In genomic region chr1:155008015-155008941, GRCh38 we compare ENCODE assay signal across 9 cellular contexts. TPM values are rescaled to one million over a fixed set of nuclear protein-coding genes. Genes with fewer than 3 reads are reported as not detected.
DNase-seq lines count a peak whose midpoint lies in the region; ATAC-seq and TF ChIP-seq lines count a peak whose summit lies in the region.
"Had no signal": no experiment of that assay in that cellular context is flagged by ENCODE, and none has a peak within 500 bp of the region (broad histone marks: within the 10 kb centered on the region; RNA-seq: fewer than 3 reads in every experiment).

No MANE protein-coding gene starts in this region.

- no peak overlapping the region for H3K4me3 ChIP-seq in Caco-2 (ENCODE audit: low read depth, low read length)

- H3K27me3 ChIP-seq in Caco-2 (replicated peaks; ENCODE audit: control insufficient read depth, insufficient read depth, low read length) = no peaks in the 10 kb centered on the region

- H3K36me3 ChIP-seq in Caco-2 (ENCODE audit: control insufficient read depth, insufficient read depth, low read length) = peaks cover 4% of the 10 kb centered on the region

- peak overlapping the region; percentile 50 for H3K4me3 Mint-ChIP-seq in Caco-2 (ENCODE audit: unreplicated experiment)

- no peak for TF ChIP-seq CTCF in Caco-2 (IDR thresholded peaks at IDR 0.05; ENCODE audit: insufficient read depth in 1 of 2, low read depth in 1 of 2, low read length in 1 of 2, severe bottlenecking in 1 of 2, unreplicated experiment in 1 of 2)

- H3K4me1 Mint-ChIP-seq in Caco-2 (ENCODE audit: low read depth, unreplicated experiment) = peaks cover 25% of the 10 kb centered on the region

- peaks cover 55% of the 10 kb centered on the region for H3K4me1 ChIP-seq in Caco-2

- no peak for DNase-seq in Caco-2
- peak; percentile 63 for DNase-seq in activated CD4-positive, CD25-positive, alpha-beta regulatory T cell treated with anti-CD3 and anti-CD28 coated beads, Interleukin-2, amount 50 U/mL, for 72 hours
- DNase-seq in Right ventricle myocardium superior = peak; percentile 72
- DNase-seq in stimulated activated CD4-positive, alpha-beta T cell treated with anti-CD3 and anti-CD28 coated beads, Interleukin-12 subunit alpha, Interleukin-12 subunit beta, amount 100 ng/mL, for 4 hours = peak; percentile 81
- no peak for DNase-seq in A172 (ENCODE audit: low spot score)

- H3K27ac Mint-ChIP-seq in Caco-2 (ENCODE audit: unreplicated experiment) = peak overlapping the region; percentile 43

- peaks cover 38% of the 10 kb centered on the region for H3K36me3 Mint-ChIP-seq in Caco-2 (ENCODE audit: insufficient read depth, unreplicated experiment)

- no peaks in the 10 kb centered on the region for H3K9me3 ChIP-seq in Caco-2

- H3K9me3 Mint-ChIP-seq in Caco-2 (ENCODE audit: unreplicated experiment) = no peaks in the 10 kb centered on the region

- POLR2A ChIA-PET in Caco-2 (lab: Charles Lee) = interaction anchor here (1.0 kb wide), 1 partner anchor 9 kb away, joined by 4 read pairs; no protein-coding TSS in a partner anchor

- no peaks in the 10 kb centered on the region for H3K27me3 Mint-ChIP-seq in Caco-2 (ENCODE audit: insufficient read depth, unreplicated experiment)

- intact Hi-C loops in Caco-2 (cut with micrococcal nuclease; ENCODE audit: unreplicated experiment) (no loop called here), Right ventricle myocardium superior (cut with DNase I) (no loop called here)

- CTCF ChIA-PET in Caco-2 (lab: Charles Lee) = interaction anchor here (0.5 to 2.3 kb wide), 4 partner anchors 9 to 454 kb away, joined by 3 to 10 read pairs (median 5); no protein-coding TSS in a partner anchor

- ATAC-seq in Right ventricle myocardium superior (ENCODE audit: poor library complexity) = no peak
- no peak for ATAC-seq in GM21723 (IDR thresholded peaks at IDR 0.05; ENCODE audit: unreplicated experiment)
- ATAC-seq in GM21529 (IDR thresholded peaks at IDR 0.05; ENCODE audit: unreplicated experiment) = no peak
- no peak for ATAC-seq in GM19455 (IDR thresholded peaks at IDR 0.05; ENCODE audit: unreplicated experiment)

- BruUV-seq in Caco-2 (replicated peaks; lab: Mats Ljungman, UMichigan) = no TSS peak

RNA-seq across cellular contexts. Expression of gene ZBTB7B, which starts 5.7 kb away (rescaled TPM):
- total RNA-seq in Caco-2 (2022) = 42.9 and 46.8 TPM in 2 replicates
- total RNA-seq in Right ventricle myocardium superior = 44.1 TPM
- 27.3 and 29.5 TPM in 2 replicates for total RNA-seq in A172 (2014; rRNA removed; shearing (Covaris generic))

RNA-seq across cellular contexts. Expression of gene LENEP, which starts 14.9 kb away (rescaled TPM):
- total RNA-seq in Caco-2 (2022) (0.50 and 0.53 TPM in 2 replicates), Right ventricle myocardium superior (not detected)
- not detected in 2 replicates for total RNA-seq in A172 (2014; rRNA removed; shearing (Covaris generic))

RNA-seq across cellular contexts. Expression of gene FLAD1, which starts 25.1 kb away (rescaled TPM):
- total RNA-seq in Caco-2 (2022) (51.3 and 61.5 TPM in 2 replicates), Right ventricle myocardium superior (34.7 TPM)
- 63.5 and 65.9 TPM in 2 replicates for total RNA-seq in A172 (2014; rRNA removed; shearing (Covaris generic))

RNA-seq across cellular contexts. Expression of gene DCST2, which starts 25.3 kb away (rescaled TPM):
- 0.26 and 0.61 TPM in 2 replicates for total RNA-seq in Caco-2 (2022)
- total RNA-seq in Right ventricle myocardium superior = 0.16 TPM
- total RNA-seq in A172 (2014; rRNA removed; shearing (Covaris generic)) = 0.90 TPM in 1 of 2 replicates, not detected in the other

RNA-seq across cellular contexts. Expression of gene DCST1, which starts 25.3 kb away (rescaled TPM):
- total RNA-seq in Caco-2 (2022) = 0.32 TPM in 1 of 2 replicates, not detected in the other
- total RNA-seq in Right ventricle myocardium superior = not detected
- total RNA-seq in A172 (2014; rRNA removed; shearing (Covaris generic)) = not detected in 2 replicates
- total RNA-seq: T-helper 1 cell treated with Interleukin-12 subunit alpha and Interleukin-12 subunit beta and Interleukin-4 antibody, amounts not matched to agents 30 ng/mL and 1 ng/mL, for 36 hours had no signal

Comparison
In these comparisons a context has a peak if more than half of its experiments do, and no peak if none do; other contexts are left out.
1. DNase-seq: peak in activated CD4-positive, CD25-positive, alpha-beta regulatory T cell treated with anti-CD3 and anti-CD28 coated beads, Interleukin-2, amount 50 U/mL, for 72 hours (single experiment), Right ventricle myocardium superior (single experiment) and stimulated activated CD4-positive, alpha-beta T cell treated with anti-CD3 and anti-CD28 coated beads, Interleukin-12 subunit alpha, Interleukin-12 subunit beta, amount 100 ng/mL, for 4 hours (single experiment); none in Caco-2 (0 of 2) and A172 (single experiment).